ENCODE assay signal across 1 cellular context in the genomic region with DNA sequence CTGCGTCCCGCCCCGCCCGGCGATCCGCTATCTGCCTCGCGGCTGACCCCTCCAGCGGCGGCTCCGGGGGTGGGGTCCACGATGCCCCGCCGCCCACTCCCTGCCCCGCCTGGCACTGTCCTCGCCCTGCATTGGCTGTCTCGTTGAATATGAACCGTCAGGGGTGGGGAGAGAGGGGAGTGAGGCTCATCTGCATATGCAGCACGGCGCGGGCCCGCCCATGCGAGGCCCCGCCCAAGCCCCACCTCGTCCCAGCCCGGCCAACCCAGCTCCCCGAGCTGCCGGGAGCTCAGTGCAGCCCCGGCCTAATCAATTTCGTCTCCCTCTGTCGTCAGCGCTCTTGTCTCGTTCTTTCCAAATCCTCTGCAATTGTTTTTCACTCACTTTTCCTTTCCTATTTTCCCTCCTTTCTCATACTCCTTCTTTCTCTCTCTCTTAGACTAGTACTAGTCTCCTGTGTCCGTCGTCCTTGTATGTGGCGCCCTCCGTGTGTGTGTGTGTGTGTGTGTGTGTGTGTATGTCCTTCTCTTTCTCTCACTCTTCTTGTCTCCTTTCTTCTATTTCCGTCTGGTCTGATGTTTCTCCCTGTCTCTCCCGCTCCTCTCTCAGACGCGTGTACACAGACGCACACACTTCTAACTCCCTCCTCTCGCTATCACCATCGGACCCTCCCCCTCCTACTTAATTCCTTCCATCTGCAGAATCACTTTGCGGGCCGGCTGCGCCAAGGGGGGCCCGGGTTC.
TF ChIP-seq lines count a peak whose summit lies in the region.

No MANE protein-coding gene starts in this region.

TF ChIP-seq in K562, 482 proteins besides CTCF, POLR2A, EP300 and RAD21 (continued from another document and continues in another):
- TF ChIP-seq, protein P1, sequence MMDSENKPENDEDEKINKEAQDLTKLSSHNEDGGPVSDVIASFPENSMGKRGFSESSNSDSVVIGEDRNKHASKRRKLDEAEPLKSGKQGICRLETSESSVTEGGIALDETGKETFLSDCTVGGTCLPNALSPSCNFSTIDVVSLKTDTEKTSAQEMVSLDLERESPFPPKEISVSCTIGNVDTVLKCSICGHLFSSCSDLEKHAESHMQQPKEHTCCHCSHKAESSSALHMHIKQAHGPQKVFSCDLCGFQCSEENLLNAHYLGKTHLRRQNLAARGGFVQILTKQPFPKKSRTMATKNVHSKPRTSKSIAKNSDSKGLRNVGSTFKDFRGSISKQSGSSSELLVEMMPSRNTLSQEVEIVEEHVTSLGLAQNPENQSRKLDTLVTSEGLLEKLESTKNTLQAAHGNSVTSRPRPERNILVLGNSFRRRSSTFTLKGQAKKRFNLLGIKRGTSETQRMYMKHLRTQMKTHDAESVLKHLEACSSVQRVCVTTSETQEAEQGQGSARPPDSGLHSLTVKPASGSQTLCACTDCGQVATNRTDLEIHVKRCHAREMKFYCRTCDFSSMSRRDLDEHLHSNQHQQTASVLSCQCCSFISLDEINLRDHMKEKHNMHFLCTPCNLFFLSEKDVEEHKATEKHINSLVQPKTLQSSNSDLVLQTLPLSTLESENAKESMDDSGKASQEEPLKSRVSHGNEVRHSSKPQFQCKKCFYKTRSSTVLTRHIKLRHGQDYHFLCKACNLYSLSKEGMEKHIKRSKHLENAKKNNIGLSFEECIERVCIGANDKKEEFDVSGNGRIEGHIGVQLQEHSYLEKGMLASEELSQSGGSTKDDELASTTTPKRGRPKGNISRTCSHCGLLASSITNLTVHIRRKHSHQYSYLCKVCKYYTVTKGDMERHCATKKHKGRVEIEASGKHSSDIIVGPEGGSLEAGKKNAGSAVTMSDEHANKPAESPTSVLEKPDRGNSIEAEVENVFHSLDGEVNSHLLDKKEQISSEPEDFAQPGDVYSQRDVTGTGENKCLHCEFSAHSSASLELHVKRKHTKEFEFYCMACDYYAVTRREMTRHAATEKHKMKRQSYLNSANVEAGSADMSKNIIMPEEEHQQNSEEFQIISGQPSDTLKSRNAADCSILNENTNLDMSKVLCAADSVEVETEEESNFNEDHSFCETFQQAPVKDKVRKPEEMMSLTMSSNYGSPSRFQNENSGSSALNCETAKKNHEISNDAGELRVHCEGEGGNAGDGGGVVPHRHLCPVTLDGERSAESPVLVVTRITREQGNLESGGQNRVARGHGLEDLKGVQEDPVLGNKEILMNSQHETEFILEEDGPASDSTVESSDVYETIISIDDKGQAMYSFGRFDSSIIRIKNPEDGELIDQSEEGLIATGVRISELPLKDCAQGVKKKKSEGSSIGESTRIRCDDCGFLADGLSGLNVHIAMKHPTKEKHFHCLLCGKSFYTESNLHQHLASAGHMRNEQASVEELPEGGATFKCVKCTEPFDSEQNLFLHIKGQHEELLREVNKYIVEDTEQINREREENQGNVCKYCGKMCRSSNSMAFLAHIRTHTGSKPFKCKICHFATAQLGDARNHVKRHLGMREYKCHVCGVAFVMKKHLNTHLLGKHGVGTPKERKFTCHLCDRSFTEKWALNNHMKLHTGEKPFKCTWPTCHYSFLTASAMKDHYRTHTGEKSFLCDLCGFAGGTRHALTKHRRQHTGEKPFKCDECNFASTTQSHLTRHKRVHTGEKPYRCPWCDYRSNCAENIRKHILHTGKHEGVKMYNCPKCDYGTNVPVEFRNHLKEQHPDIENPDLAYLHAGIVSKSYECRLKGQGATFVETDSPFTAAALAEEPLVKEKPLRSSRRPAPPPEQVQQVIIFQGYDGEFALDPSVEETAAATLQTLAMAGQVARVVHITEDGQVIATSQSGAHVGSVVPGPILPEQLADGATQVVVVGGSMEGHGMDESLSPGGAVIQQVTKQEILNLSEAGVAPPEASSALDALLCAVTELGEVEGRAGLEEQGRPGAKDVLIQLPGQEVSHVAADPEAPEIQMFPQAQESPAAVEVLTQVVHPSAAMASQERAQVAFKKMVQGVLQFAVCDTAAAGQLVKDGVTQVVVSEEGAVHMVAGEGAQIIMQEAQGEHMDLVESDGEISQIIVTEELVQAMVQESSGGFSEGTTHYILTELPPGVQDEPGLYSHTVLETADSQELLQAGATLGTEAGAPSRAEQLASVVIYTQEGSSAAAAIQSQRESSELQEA (IDR thresholded peaks at IDR 0.05; ENCODE audit: low read depth) = peak; percentile 68; the same call in 1 of the 2 replicates
- TF ChIP-seq RBM22 (IDR thresholded peaks at IDR 0.05; ENCODE audit: low read depth, low read length, poor library complexity, severe bottlenecking) (no peak), ZNF408 (CRISPR knock-in tag; IDR thresholded peaks at IDR 0.05; ENCODE audit: low read depth) (no peak), U2AF1 (optimal IDR thresholded peaks at IDR 0.05; ENCODE audit: low read depth, low read length) (no peak), MAFK (IDR thresholded peaks at IDR 0.05; ENCODE audit: low read length) (no peak), ZKSCAN1 (IDR thresholded peaks at IDR 0.05; ENCODE audit: low read depth, low read length) (no peak), ZSCAN32 (CRISPR knock-in tag; IDR thresholded peaks at IDR 0.05) (no peak; the same call in 1 of the 2 replicates), FOXA3 (CRISPR knock-in tag; conservative IDR thresholded peaks at IDR 0.05 in 1 of 2, IDR thresholded peaks at IDR 0.05 in 1 of 2) (no peak), KDM5B (IDR thresholded peaks at IDR 0.05; ENCODE audit: insufficient replicate concordance, low read depth, low read length) (peak; percentile 92), ARHGAP35 (IDR thresholded peaks at IDR 0.05; ENCODE audit: partially characterized antibody) (peak; percentile 89), ZC3H11A (IDR thresholded peaks at IDR 0.05; ENCODE audit: low read depth, low read length) (no peak), FOS (IDR thresholded peaks at IDR 0.05; ENCODE audit: extremely low read depth, insufficient read length) (peak; percentile 29), IFI16 (CRISPR knock-in tag; IDR thresholded peaks at IDR 0.05) (no peak), TCFL5 (CRISPR knock-in tag; conservative IDR thresholded peaks at IDR 0.05) (no peak), ZNF77 (CRISPR knock-in tag; IDR thresholded peaks at IDR 0.05) (no peak), HLTF (IDR thresholded peaks at IDR 0.05) (peak; percentile 99), MYNN (IDR thresholded peaks at IDR 0.05) (no peak; the same call in 1 of the 2 replicates), MYNN (CRISPR knock-in tag; IDR thresholded peaks at IDR 0.05) (no peak), PRMT5 (CRISPR knock-in tag; IDR thresholded peaks at IDR 0.05) (no peak), ZZZ3 (IDR thresholded peaks at IDR 0.05) (no peak), NFRKB (IDR thresholded peaks at IDR 0.05; ENCODE audit: low read depth) (peak; percentile 94), SAFB (IDR thresholded peaks at IDR 0.05; ENCODE audit: borderline replicate concordance, low read depth, low read length) (no peak), HNRNPUL1 (IDR thresholded peaks at IDR 0.05; ENCODE audit: low read length) (no peak), POLR2H (tag; IDR thresholded peaks at IDR 0.05; ENCODE audit: low read depth) (no peak), HNRNPK (IDR thresholded peaks at IDR 0.05; ENCODE audit: low read depth, low read length, poor library complexity, severe bottlenecking) (no peak), SRSF3 (IDR thresholded peaks at IDR 0.05; ENCODE audit: insufficient read depth, low read length) (no peak), HDGF (IDR thresholded peaks at IDR 0.05) (peak; percentile 97), HDAC1 (IDR thresholded peaks at IDR 0.05) (peak in 1 of 2 experiments; percentile 98; a peak in 3 of 4 replicates)
- TF ChIP-seq, protein P2, sequence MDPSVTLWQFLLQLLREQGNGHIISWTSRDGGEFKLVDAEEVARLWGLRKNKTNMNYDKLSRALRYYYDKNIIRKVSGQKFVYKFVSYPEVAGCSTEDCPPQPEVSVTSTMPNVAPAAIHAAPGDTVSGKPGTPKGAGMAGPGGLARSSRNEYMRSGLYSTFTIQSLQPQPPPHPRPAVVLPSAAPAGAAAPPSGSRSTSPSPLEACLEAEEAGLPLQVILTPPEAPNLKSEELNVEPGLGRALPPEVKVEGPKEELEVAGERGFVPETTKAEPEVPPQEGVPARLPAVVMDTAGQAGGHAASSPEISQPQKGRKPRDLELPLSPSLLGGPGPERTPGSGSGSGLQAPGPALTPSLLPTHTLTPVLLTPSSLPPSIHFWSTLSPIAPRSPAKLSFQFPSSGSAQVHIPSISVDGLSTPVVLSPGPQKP (CRISPR knock-in tag; IDR thresholded peaks at IDR 0.05) = no peak
- TF ChIP-seq, protein P3, sequence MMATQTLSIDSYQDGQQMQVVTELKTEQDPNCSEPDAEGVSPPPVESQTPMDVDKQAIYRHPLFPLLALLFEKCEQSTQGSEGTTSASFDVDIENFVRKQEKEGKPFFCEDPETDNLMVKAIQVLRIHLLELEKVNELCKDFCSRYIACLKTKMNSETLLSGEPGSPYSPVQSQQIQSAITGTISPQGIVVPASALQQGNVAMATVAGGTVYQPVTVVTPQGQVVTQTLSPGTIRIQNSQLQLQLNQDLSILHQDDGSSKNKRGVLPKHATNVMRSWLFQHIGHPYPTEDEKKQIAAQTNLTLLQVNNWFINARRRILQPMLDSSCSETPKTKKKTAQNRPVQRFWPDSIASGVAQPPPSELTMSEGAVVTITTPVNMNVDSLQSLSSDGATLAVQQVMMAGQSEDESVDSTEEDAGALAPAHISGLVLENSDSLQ (IDR thresholded peaks at IDR 0.05) = peak; percentile 60
- TF ChIP-seq, protein P4, sequence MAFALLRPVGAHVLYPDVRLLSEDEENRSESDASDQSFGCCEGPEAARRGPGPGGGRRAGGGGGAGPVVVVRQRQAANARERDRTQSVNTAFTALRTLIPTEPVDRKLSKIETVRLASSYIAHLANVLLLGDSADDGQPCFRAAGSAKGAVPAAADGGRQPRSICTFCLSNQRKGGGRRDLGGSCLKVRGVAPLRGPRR (CRISPR knock-in tag; IDR thresholded peaks at IDR 0.05) = no peak
- TF ChIP-seq, protein P5, sequence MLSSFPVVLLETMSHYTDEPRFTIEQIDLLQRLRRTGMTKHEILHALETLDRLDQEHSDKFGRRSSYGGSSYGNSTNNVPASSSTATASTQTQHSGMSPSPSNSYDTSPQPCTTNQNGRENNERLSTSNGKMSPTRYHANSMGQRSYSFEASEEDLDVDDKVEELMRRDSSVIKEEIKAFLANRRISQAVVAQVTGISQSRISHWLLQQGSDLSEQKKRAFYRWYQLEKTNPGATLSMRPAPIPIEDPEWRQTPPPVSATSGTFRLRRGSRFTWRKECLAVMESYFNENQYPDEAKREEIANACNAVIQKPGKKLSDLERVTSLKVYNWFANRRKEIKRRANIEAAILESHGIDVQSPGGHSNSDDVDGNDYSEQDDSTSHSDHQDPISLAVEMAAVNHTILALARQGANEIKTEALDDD (IDR thresholded peaks at IDR 0.05) = peak; percentile 67; the same call in 1 of the 2 replicates
- TF ChIP-seq, protein P6, sequence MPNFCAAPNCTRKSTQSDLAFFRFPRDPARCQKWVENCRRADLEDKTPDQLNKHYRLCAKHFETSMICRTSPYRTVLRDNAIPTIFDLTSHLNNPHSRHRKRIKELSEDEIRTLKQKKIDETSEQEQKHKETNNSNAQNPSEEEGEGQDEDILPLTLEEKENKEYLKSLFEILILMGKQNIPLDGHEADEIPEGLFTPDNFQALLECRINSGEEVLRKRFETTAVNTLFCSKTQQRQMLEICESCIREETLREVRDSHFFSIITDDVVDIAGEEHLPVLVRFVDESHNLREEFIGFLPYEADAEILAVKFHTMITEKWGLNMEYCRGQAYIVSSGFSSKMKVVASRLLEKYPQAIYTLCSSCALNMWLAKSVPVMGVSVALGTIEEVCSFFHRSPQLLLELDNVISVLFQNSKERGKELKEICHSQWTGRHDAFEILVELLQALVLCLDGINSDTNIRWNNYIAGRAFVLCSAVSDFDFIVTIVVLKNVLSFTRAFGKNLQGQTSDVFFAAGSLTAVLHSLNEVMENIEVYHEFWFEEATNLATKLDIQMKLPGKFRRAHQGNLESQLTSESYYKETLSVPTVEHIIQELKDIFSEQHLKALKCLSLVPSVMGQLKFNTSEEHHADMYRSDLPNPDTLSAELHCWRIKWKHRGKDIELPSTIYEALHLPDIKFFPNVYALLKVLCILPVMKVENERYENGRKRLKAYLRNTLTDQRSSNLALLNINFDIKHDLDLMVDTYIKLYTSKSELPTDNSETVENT (CRISPR knock-in tag; IDR thresholded peaks at IDR 0.05) = no peak
- TF ChIP-seq, protein P7, sequence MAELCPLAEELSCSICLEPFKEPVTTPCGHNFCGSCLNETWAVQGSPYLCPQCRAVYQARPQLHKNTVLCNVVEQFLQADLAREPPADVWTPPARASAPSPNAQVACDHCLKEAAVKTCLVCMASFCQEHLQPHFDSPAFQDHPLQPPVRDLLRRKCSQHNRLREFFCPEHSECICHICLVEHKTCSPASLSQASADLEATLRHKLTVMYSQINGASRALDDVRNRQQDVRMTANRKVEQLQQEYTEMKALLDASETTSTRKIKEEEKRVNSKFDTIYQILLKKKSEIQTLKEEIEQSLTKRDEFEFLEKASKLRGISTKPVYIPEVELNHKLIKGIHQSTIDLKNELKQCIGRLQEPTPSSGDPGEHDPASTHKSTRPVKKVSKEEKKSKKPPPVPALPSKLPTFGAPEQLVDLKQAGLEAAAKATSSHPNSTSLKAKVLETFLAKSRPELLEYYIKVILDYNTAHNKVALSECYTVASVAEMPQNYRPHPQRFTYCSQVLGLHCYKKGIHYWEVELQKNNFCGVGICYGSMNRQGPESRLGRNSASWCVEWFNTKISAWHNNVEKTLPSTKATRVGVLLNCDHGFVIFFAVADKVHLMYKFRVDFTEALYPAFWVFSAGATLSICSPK (IDR thresholded peaks at IDR 0.05; ENCODE audit: borderline replicate concordance) = peak; percentile 98
- TF ChIP-seq, protein P8, sequence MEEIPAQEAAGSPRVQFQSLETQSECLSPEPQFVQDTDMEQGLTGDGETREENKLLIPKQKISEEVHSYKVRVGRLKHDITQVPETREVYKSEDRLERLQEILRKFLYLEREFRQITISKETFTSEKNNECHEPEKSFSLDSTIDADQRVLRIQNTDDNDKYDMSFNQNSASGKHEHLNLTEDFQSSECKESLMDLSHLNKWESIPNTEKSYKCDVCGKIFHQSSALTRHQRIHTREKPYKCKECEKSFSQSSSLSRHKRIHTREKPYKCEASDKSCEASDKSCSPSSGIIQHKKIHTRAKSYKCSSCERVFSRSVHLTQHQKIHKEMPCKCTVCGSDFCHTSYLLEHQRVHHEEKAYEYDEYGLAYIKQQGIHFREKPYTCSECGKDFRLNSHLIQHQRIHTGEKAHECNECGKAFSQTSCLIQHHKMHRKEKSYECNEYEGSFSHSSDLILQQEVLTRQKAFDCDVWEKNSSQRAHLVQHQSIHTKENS (CRISPR knock-in tag; IDR thresholded peaks at IDR 0.05) = no peak
- TF ChIP-seq, protein P9, sequence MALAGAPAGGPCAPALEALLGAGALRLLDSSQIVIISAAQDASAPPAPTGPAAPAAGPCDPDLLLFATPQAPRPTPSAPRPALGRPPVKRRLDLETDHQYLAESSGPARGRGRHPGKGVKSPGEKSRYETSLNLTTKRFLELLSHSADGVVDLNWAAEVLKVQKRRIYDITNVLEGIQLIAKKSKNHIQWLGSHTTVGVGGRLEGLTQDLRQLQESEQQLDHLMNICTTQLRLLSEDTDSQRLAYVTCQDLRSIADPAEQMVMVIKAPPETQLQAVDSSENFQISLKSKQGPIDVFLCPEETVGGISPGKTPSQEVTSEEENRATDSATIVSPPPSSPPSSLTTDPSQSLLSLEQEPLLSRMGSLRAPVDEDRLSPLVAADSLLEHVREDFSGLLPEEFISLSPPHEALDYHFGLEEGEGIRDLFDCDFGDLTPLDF (CRISPR knock-in tag; IDR thresholded peaks at IDR 0.05) = no peak
